ENCODE assay signal across 8 cellular contexts in the genomic region with DNA sequence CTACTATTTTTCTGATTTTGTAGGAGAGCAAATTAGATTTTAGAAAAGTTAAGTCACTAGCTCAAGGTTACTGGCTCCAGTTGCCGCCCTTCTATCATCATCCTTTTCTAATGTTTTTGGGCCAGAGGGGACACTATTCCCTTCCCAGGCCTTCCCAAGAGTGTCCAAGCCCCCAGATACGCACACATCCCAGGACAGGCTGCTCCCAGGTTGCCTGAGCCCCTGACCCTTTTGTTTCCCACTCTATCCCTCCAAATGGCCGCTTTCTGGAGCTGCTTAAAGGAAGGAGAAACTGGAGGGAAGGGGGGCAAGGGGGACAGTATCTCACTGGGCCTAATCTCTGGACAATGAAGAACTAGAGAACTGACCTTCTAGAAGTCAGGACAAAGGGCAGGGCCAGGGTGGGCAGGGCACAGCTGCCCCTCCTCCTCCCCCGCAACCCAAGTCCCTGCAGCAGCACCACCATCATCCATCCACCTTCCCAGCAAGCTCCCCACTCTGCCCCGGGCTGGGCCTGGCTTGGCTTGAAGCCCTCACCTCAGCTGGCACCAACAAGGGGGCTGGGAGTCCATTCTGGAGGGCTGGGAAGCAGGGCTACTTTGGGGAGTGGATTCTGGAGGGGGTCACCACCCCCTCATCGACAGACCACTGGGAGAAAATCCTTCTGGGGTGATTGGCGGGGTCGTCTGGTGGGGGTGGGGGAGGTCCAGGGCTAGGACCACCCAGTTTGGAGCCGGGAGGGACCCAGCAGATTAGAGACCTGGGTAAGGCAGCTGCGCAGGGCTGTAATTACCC. TPM values are rescaled to one million over a fixed set of nuclear protein-coding genes. Genes with fewer than 3 reads are reported as not detected.
DNase-seq lines count a peak whose midpoint lies in the region; ATAC-seq, FAIRE-seq and TF ChIP-seq lines count a peak whose summit lies in the region.

No MANE protein-coding gene starts in this region.

- peak overlapping the region; percentile 80 for H2AFZ ChIP-seq in parathyroid adenoma

- peak overlapping the region; percentile 75 for H3K4me3 ChIP-seq in fibroblast of mammary gland (ENCODE audit: control insufficient read depth, low read depth, low read length)
- H3K4me3 ChIP-seq in parathyroid adenoma (ENCODE audit: low read depth, low read length): peak overlapping the region; percentile 97

- H3K4me1 ChIP-seq in parathyroid adenoma: peaks cover 19% of the 10 kb centered on the region

- peak overlapping the region; percentile 43 for H3K9ac ChIP-seq in parathyroid adenoma

- no peak for DNase-seq in H54 (ENCODE audit: insufficient read length, low spot score)
- peak; percentile 32 for DNase-seq in SK-N-DZ (ENCODE audit: low spot score)
- DNase-seq in fibroblast of mammary gland (ENCODE audit: low read depth): no peak
- DNase-seq in UCSD-AML1 (lab: John Stamatoyannopoulos, UW; ENCODE audit: unreplicated experiment): no peak
- DNase-seq in islet precursor cell: no peak

- peak overlapping the region; percentile 89 for H3K27ac ChIP-seq in parathyroid adenoma

- ATAC-seq in GM18858 (IDR thresholded peaks at IDR 0.05; ENCODE audit: unreplicated experiment) (no peak), HG02970 (IDR thresholded peaks at IDR 0.05; ENCODE audit: low FRiP score, unreplicated experiment) (no peak)

- H3K79me2 ChIP-seq in parathyroid adenoma: peaks cover 6% of the 10 kb centered on the region

- peak overlapping the region; percentile 90 for H3K4me2 ChIP-seq in parathyroid adenoma (ENCODE audit: low read length)

- no peaks in the 10 kb centered on the region for H3K27me3 ChIP-seq in parathyroid adenoma (ENCODE audit: control insufficient read depth, insufficient read depth, low read length)

- FAIRE-seq in H54 (lab: Jason Lieb, UNC): no peak

- H3K36me3 ChIP-seq in parathyroid adenoma (ENCODE audit: control insufficient read depth, insufficient read depth, low read length): no peaks in the 10 kb centered on the region

- TF ChIP-seq POLR2A in H54 (IDR thresholded peaks at IDR 0.05; ENCODE audit: low read depth, low read length): 0 out of 2 replicates have a peak, but pooled peaks have one; percentile 18

- H3K9me3 ChIP-seq in parathyroid adenoma (ENCODE audit: control insufficient read depth, low read length): no peaks in the 10 kb centered on the region

- no peak for TF ChIP-seq CTCF in fibroblast of mammary gland (conservative IDR thresholded peaks at IDR 0.05; ENCODE audit: control insufficient read depth, insufficient read depth, low read depth, low read length)
- no peak for TF ChIP-seq CTCF in parathyroid adenoma (IDR thresholded peaks at IDR 0.05)

RNA-seq across cellular contexts. Expression of a gene that starts 1.0 kb away (rescaled TPM):
- polyA plus RNA-seq in SK-N-DZ (2014; cell fraction: cytosol; rRNA removed): 68.3 and 73.9 TPM in 2 replicates
- polyA plus RNA-seq in SK-N-DZ (2014; cell fraction: nucleus; rRNA removed): 67.3 and 84.8 TPM in 2 replicates

RNA-seq across cellular contexts. Expression of a gene that starts 5.7 kb away (rescaled TPM):
- 83.0 and 86.0 TPM in 2 replicates for polyA plus RNA-seq in SK-N-DZ (2014; cell fraction: cytosol; rRNA removed)
- polyA plus RNA-seq in SK-N-DZ (2014; cell fraction: nucleus; rRNA removed): 36.5 and 37.1 TPM in 2 replicates

RNA-seq across cellular contexts. Expression of a gene that starts 29.9 kb away (rescaled TPM):
- polyA plus RNA-seq in SK-N-DZ (2014; cell fraction: cytosol; rRNA removed): 0.23 and 0.29 TPM in 2 replicates
- 0.65 and 1.1 TPM in 2 replicates for polyA plus RNA-seq in SK-N-DZ (2014; cell fraction: nucleus; rRNA removed)
